ENCODE assay signal across 2 cellular contexts in the genomic region with DNA sequence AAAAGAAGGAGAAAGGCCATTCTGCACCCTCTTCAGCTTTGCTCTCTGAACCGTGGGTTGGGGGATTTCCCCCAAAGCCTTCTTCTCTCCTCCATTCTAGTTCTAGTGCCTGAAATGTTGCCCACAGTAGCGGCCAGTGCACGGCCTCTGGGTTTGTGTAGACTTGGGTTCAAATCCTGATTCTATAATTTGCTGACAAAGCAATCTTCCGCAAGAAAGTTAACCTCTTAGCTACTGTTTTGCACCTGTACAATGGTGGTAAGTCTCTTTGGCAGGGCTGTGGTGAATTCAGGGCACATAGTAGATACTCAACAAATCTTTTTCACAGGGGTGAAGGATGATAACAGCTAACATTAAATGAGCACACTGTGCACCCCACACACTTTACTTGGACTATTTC.
TF ChIP-seq lines count a peak whose summit lies in the region.

No MANE protein-coding gene starts in this region.

TF ChIP-seq in HepG2, 621 proteins besides CTCF, POLR2A, EP300 and RAD21:
- TF ChIP-seq HDAC1 (CRISPR knock-in tag; IDR thresholded peaks at IDR 0.05) (no peak), ZFP62 (CRISPR knock-in tag; IDR thresholded peaks at IDR 0.05) (no peak), ZNF777 (CRISPR knock-in tag; IDR thresholded peaks at IDR 0.05) (no peak), ETV5 (CRISPR knock-in tag; IDR thresholded peaks at IDR 0.05; ENCODE audit: borderline replicate concordance) (no peak), MAFF (IDR thresholded peaks at IDR 0.05; ENCODE audit: low read depth, low read length) (peak; percentile 95), ZNF224 (CRISPR knock-in tag; IDR thresholded peaks at IDR 0.05) (no peak), MAFK (conservative IDR thresholded peaks at IDR 0.05 in 1 of 2, IDR thresholded peaks at IDR 0.05 in 1 of 2; ENCODE audit: low read length in 2 of 2) (peak; percentile 94 to 97)
- TF ChIP-seq, protein P1, sequence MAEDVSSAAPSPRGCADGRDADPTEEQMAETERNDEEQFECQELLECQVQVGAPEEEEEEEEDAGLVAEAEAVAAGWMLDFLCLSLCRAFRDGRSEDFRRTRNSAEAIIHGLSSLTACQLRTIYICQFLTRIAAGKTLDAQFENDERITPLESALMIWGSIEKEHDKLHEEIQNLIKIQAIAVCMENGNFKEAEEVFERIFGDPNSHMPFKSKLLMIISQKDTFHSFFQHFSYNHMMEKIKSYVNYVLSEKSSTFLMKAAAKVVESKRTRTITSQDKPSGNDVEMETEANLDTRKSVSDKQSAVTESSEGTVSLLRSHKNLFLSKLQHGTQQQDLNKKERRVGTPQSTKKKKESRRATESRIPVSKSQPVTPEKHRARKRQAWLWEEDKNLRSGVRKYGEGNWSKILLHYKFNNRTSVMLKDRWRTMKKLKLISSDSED (CRISPR knock-in tag; IDR thresholded peaks at IDR 0.05), result no peak

TF ChIP-seq in K562, 482 proteins besides CTCF, POLR2A, EP300 and RAD21:
- TF ChIP-seq XRCC5 (IDR thresholded peaks at IDR 0.05; ENCODE audit: low read depth, low read length), result no peak
- TF ChIP-seq MIER1 (IDR thresholded peaks at IDR 0.05; ENCODE audit: low read depth), result no peak
- peak; percentile 83 for TF ChIP-seq MAFF (IDR thresholded peaks at IDR 0.05; ENCODE audit: low read length)
- peak; percentile 75 for TF ChIP-seq ZNF316 (IDR thresholded peaks at IDR 0.05)
- peak; percentile 87 for TF ChIP-seq MAFK (IDR thresholded peaks at IDR 0.05; ENCODE audit: low read length)
- no peak for TF ChIP-seq ZBTB8A (IDR thresholded peaks at IDR 0.05; ENCODE audit: partially characterized antibody)
- TF ChIP-seq NRF1 (conservative IDR thresholded peaks at IDR 0.05 in 1 of 2, IDR thresholded peaks at IDR 0.05 in 1 of 2), result no peak
- TF ChIP-seq DMBX1 (CRISPR knock-in tag; IDR thresholded peaks at IDR 0.05; ENCODE audit: borderline replicate concordance), result no peak
- TF ChIP-seq MAFG (tag; conservative IDR thresholded peaks at IDR 0.05), result peak; percentile 68
- TF ChIP-seq, protein P2, sequence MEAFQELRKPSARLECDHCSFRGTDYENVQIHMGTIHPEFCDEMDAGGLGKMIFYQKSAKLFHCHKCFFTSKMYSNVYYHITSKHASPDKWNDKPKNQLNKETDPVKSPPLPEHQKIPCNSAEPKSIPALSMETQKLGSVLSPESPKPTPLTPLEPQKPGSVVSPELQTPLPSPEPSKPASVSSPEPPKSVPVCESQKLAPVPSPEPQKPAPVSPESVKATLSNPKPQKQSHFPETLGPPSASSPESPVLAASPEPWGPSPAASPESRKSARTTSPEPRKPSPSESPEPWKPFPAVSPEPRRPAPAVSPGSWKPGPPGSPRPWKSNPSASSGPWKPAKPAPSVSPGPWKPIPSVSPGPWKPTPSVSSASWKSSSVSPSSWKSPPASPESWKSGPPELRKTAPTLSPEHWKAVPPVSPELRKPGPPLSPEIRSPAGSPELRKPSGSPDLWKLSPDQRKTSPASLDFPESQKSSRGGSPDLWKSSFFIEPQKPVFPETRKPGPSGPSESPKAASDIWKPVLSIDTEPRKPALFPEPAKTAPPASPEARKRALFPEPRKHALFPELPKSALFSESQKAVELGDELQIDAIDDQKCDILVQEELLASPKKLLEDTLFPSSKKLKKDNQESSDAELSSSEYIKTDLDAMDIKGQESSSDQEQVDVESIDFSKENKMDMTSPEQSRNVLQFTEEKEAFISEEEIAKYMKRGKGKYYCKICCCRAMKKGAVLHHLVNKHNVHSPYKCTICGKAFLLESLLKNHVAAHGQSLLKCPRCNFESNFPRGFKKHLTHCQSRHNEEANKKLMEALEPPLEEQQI (IDR thresholded peaks at IDR 0.05), result no peak
- peak; percentile 66; the same call in 1 of the 2 replicates for TF ChIP-seq C11orf30 (IDR thresholded peaks at IDR 0.05; ENCODE audit: low read depth)
- no peak for TF ChIP-seq ZNF436 (CRISPR knock-in tag; IDR thresholded peaks at IDR 0.05)
- TF ChIP-seq LCOR (CRISPR knock-in tag; IDR thresholded peaks at IDR 0.05), result no peak
- no peak for TF ChIP-seq MTA3 (IDR thresholded peaks at IDR 0.05; ENCODE audit: borderline replicate concordance)
- TF ChIP-seq, protein P3, sequence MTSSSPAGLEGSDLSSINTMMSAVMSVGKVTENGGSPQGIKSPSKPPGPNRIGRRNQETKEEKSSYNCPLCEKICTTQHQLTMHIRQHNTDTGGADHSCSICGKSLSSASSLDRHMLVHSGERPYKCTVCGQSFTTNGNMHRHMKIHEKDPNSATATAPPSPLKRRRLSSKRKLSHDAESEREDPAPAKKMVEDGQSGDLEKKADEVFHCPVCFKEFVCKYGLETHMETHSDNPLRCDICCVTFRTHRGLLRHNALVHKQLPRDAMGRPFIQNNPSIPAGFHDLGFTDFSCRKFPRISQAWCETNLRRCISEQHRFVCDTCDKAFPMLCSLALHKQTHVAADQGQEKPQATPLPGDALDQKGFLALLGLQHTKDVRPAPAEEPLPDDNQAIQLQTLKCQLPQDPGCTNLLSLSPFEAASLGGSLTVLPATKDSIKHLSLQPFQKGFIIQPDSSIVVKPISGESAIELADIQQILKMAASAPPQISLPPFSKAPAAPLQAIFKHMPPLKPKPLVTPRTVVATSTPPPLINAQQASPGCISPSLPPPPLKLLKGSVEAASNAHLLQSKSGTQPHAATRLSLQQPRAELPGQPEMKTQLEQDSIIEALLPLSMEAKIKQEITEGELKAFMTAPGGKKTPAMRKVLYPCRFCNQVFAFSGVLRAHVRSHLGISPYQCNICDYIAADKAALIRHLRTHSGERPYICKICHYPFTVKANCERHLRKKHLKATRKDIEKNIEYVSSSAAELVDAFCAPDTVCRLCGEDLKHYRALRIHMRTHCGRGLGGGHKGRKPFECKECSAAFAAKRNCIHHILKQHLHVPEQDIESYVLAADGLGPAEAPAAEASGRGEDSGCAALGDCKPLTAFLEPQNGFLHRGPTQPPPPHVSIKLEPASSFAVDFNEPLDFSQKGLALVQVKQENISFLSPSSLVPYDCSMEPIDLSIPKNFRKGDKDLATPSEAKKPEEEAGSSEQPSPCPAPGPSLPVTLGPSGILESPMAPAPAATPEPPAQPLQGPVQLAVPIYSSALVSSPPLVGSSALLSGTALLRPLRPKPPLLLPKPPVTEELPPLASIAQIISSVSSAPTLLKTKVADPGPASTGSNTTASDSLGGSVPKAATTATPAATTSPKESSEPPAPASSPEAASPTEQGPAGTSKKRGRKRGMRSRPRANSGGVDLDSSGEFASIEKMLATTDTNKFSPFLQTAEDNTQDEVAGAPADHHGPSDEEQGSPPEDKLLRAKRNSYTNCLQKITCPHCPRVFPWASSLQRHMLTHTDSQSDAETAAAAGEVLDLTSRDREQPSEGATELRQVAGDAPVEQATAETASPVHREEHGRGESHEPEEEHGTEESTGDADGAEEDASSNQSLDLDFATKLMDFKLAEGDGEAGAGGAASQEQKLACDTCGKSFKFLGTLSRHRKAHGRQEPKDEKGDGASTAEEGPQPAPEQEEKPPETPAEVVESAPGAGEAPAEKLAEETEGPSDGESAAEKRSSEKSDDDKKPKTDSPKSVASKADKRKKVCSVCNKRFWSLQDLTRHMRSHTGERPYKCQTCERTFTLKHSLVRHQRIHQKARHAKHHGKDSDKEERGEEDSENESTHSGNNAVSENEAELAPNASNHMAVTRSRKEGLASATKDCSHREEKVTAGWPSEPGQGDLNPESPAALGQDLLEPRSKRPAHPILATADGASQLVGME (CRISPR knock-in tag; IDR thresholded peaks at IDR 0.05), result no peak
- TF ChIP-seq ZNF134 (CRISPR knock-in tag; conservative IDR thresholded peaks at IDR 0.05), result no peak
- no peak for TF ChIP-seq XRCC4 (IDR thresholded peaks at IDR 0.05; ENCODE audit: extremely low read depth, insufficient read depth, insufficient read length)
